ENCODE assay signal across 10 cellular contexts in genomic region chr10:29702288-29703164, GRCh38.
DNase-seq lines count a peak whose midpoint lies in the region; ATAC-seq and TF ChIP-seq lines count a peak whose summit lies in the region.
"Had no signal": no experiment of that assay in that cellular context is flagged by ENCODE, and none has a peak within 500 bp of the region (broad histone marks: within the 10 kb centered on the region; RNA-seq: fewer than 3 reads in every experiment).

No MANE protein-coding gene starts in this region.

- peak overlapping the region in 1 of 2 donors; percentile 59 for H3K27ac ChIP-seq in left lung
- peak overlapping the region in 3 of 5 donors; percentile 2 to 67 (median 23) for H3K27ac ChIP-seq in stomach
- H3K27ac ChIP-seq: SK-N-MC had no signal

- no peak for TF ChIP-seq EP300 in stomach (IDR thresholded peaks at IDR 0.05)

- CTCF ChIA-PET in activated CD4-positive, alpha-beta T cell treated with anti-CD3 and anti-CD28 coated beads, Interleukin-2, amount 10 ng/mL, durations not matched to agents 7 days and 5 days (lab: Charles Lee) = interaction anchor here (0.9 to 1.3 kb wide), 3 partner anchors 9 to 17 kb away, joined by 3 to 5 read pairs (median 3); no protein-coding TSS in a partner anchor
- CTCF ChIA-PET in activated CD8-positive, alpha-beta T cell treated with anti-CD3 and anti-CD28 coated beads, Interleukin-2, amount 10 ng/mL, durations not matched to agents 7 days and 5 days (lab: Charles Lee) = interaction anchor here (0.6 to 1.2 kb wide), 3 partner anchors 14 to 1252 kb away, joined by 3 to 4 read pairs (median 3); no protein-coding TSS in a partner anchor

- peak overlapping the region; percentile 80 for H3K27ac Mint-ChIP-seq in activated CD4-positive, alpha-beta T cell treated with anti-CD3 and anti-CD28 coated beads, Interleukin-2, amount 10 ng/mL, durations not matched to agents 7 days and 5 days
- peak overlapping the region; percentile 73 for H3K27ac Mint-ChIP-seq in activated CD8-positive, alpha-beta T cell treated with anti-CD3 and anti-CD28 coated beads, Interleukin-2, amount 10 ng/mL, durations not matched to agents 7 days and 5 days

- H3K27me3 ChIP-seq in left lung (no peaks in the 10 kb centered on the region), stomach (no peaks in the 10 kb centered on the region)

- POLR2A ChIA-PET in activated CD4-positive, alpha-beta T cell treated with anti-CD3 and anti-CD28 coated beads, Interleukin-2, amount 10 ng/mL, durations not matched to agents 7 days and 5 days (lab: Charles Lee) = interaction anchor here (0.6 to 1.2 kb wide), 2 partner anchors 32 to 1399 kb away, joined by 3 to 4 read pairs; no protein-coding TSS in a partner anchor
- POLR2A ChIA-PET in activated CD8-positive, alpha-beta T cell treated with anti-CD3 and anti-CD28 coated beads, Interleukin-2, amount 10 ng/mL, durations not matched to agents 7 days and 5 days (lab: Charles Lee) = interaction anchor here (1.1 kb wide), 1 partner anchor 31 kb away, joined by 4 read pairs; no protein-coding TSS in a partner anchor

- peak overlapping the region; percentile 28 for H3K4me3 Mint-ChIP-seq in activated CD4-positive, alpha-beta T cell treated with anti-CD3 and anti-CD28 coated beads, Interleukin-2, amount 10 ng/mL, durations not matched to agents 7 days and 5 days
- peak overlapping the region; percentile 45 for H3K4me3 Mint-ChIP-seq in activated CD8-positive, alpha-beta T cell treated with anti-CD3 and anti-CD28 coated beads, Interleukin-2, amount 10 ng/mL, durations not matched to agents 7 days and 5 days

- H3K9me3 Mint-ChIP-seq in activated CD4-positive, alpha-beta T cell treated with anti-CD3 and anti-CD28 coated beads, Interleukin-2, amount 10 ng/mL, durations not matched to agents 7 days and 5 days = peaks cover 9% of the 10 kb centered on the region
- H3K9me3 Mint-ChIP-seq in activated CD8-positive, alpha-beta T cell treated with anti-CD3 and anti-CD28 coated beads, Interleukin-2, amount 10 ng/mL, durations not matched to agents 7 days and 5 days (ENCODE audit: insufficient read depth) = no peaks in the 10 kb centered on the region

- no peak for TF ChIP-seq POLR2A in stomach (IDR thresholded peaks at IDR 0.05)

- intact Hi-C loops in left lung (cut with DNase I) (no loop called here), stomach (cut with DNase I; ENCODE audit: low total_unique reads) (no loop called here)

- WGBS in stomach, 5 donors = 45 to 57% (median 50%) methylated on average over 10 of the region's 10 CpGs

- H3K27me3 Mint-ChIP-seq in activated CD4-positive, alpha-beta T cell treated with anti-CD3 and anti-CD28 coated beads, Interleukin-2, amount 10 ng/mL, durations not matched to agents 7 days and 5 days = no peaks in the 10 kb centered on the region
- no peaks in the 10 kb centered on the region for H3K27me3 Mint-ChIP-seq in activated CD8-positive, alpha-beta T cell treated with anti-CD3 and anti-CD28 coated beads, Interleukin-2, amount 10 ng/mL, durations not matched to agents 7 days and 5 days (ENCODE audit: low read depth)

- H3K4me1 ChIP-seq in left lung (peaks cover 0 to 36% of the 10 kb centered on the region in 2 donors), stomach (peaks cover 0 to 27% (median 13%) of the 10 kb centered on the region in 4 donors)

- TF ChIP-seq CTCF in left lung (IDR thresholded peaks at IDR 0.05) = no peak
- TF ChIP-seq CTCF in stomach (IDR thresholded peaks at IDR 0.05) = no peak

- no peaks in the 10 kb centered on the region for H3K9me3 ChIP-seq in left lung
- no peaks in the 10 kb centered on the region for H3K9me3 ChIP-seq in stomach

- H3K36me3 Mint-ChIP-seq in activated CD4-positive, alpha-beta T cell treated with anti-CD3 and anti-CD28 coated beads, Interleukin-2, amount 10 ng/mL, durations not matched to agents 7 days and 5 days (ENCODE audit: low read depth) = peaks cover 13% of the 10 kb centered on the region
- no peaks in the 10 kb centered on the region for H3K36me3 Mint-ChIP-seq in activated CD8-positive, alpha-beta T cell treated with anti-CD3 and anti-CD28 coated beads, Interleukin-2, amount 10 ng/mL, durations not matched to agents 7 days and 5 days (ENCODE audit: low read depth)

- peaks cover 31% of the 10 kb centered on the region for H3K4me1 Mint-ChIP-seq in activated CD4-positive, alpha-beta T cell treated with anti-CD3 and anti-CD28 coated beads, Interleukin-2, amount 10 ng/mL, durations not matched to agents 7 days and 5 days
- peaks cover 16% of the 10 kb centered on the region for H3K4me1 Mint-ChIP-seq in activated CD8-positive, alpha-beta T cell treated with anti-CD3 and anti-CD28 coated beads, Interleukin-2, amount 10 ng/mL, durations not matched to agents 7 days and 5 days (ENCODE audit: low read depth)

- H3K4me3 ChIP-seq in left lung = no peak overlapping the region
- no peak overlapping the region for H3K4me3 ChIP-seq in stomach
- H3K4me3 ChIP-seq: SK-N-MC had no signal

- DNase-seq in activated CD4-positive, alpha-beta T cell treated with anti-CD3 and anti-CD28 coated beads, Interleukin-2, amount 10 ng/mL, durations not matched to agents 7 days and 5 days = peak; percentile 15
- no peak for DNase-seq in activated CD4-positive, alpha-beta T cell treated with anti-CD3 and anti-CD28 coated beads for 48 hours
- DNase-seq in activated CD8-positive, alpha-beta T cell treated with anti-CD3 and anti-CD28 coated beads, Interleukin-2, amount 10 ng/mL, durations not matched to agents 7 days and 5 days = no peak
- no peak for DNase-seq in left lung
- DNase-seq in stomach = no peak
- DNase-seq: stimulated activated CD4-positive, alpha-beta T cell treated with anti-CD3 and anti-CD28 coated beads, Interleukin-2, amount 100 ng/mL, for 24 hours had no signal

- no peaks in the 10 kb centered on the region for H3K36me3 ChIP-seq in left lung
- no peaks in the 10 kb centered on the region for H3K36me3 ChIP-seq in stomach

- ATAC-seq in activated CD8-positive, alpha-beta T cell treated with anti-CD3 and anti-CD28 coated beads, Interleukin-2, amount 10 ng/mL, durations not matched to agents 7 days and 5 days = peak; percentile 61
- peak; percentile 42 for ATAC-seq in left lung
- no peak for ATAC-seq in HG03196 (IDR thresholded peaks at IDR 0.05; ENCODE audit: unreplicated experiment)
- ATAC-seq in GM18907 (IDR thresholded peaks at IDR 0.05; ENCODE audit: unreplicated experiment) = no peak
- ATAC-seq in HG03469 (IDR thresholded peaks at IDR 0.05; ENCODE audit: unreplicated experiment) = no peak

Comparison
In these comparisons a context has a peak if more than half of its experiments do, and no peak if none do; other contexts are left out.
1. ATAC-seq: peak in activated CD8-positive, alpha-beta T cell treated with anti-CD3 and anti-CD28 coated beads, Interleukin-2, amount 10 ng/mL, durations not matched to agents 7 days and 5 days (single experiment) and left lung (single experiment); none in HG03196 (single experiment), GM18907 (single experiment) and HG03469 (single experiment).